In genomic region chr19:7869910-7870511, GRCh38 we compare ENCODE assay signal across 8 cellular contexts. TPM values are rescaled to one million over a fixed set of nuclear protein-coding genes. Genes with fewer than 3 reads are reported as not detected.
DNase-seq lines count a peak whose midpoint lies in the region; ATAC-seq, FAIRE-seq and TF ChIP-seq lines count a peak whose summit lies in the region.

No MANE protein-coding gene starts in this region.

- H3K36me3 ChIP-seq in sigmoid colon = no peaks in the 10 kb centered on the region

- H3K4me1 ChIP-seq in sigmoid colon = peaks cover 0 to 55% (median 48%) of the 10 kb centered on the region in 4 donors

- H3K27me3 Mint-ChIP-seq in activated T-cell treated with anti-CD3 and anti-CD28 coated beads, Interleukin-2, amount 50 U/mL, for 4 hours (ENCODE audit: low read depth) = peaks cover 29% of the 10 kb centered on the region

- peak overlapping the region; percentile 56 for H3K4me3 Mint-ChIP-seq in activated T-cell treated with anti-CD3 and anti-CD28 coated beads, Interleukin-2, amount 50 U/mL, for 4 hours

- peak overlapping the region; percentile 38 to 72 (median 46) for H3K27ac ChIP-seq in sigmoid colon

- peak; percentile 18 for FAIRE-seq in GM18507 (lab: Jason Lieb, UNC)

- no peak for TF ChIP-seq CTCF in sigmoid colon (IDR thresholded peaks at IDR 0.05)

- peaks cover 29% of the 10 kb centered on the region for H3K4me1 Mint-ChIP-seq in activated T-cell treated with anti-CD3 and anti-CD28 coated beads, Interleukin-2, amount 50 U/mL, for 4 hours (ENCODE audit: low read depth)

- no peaks in the 10 kb centered on the region for H3K9me3 Mint-ChIP-seq in activated T-cell treated with anti-CD3 and anti-CD28 coated beads, Interleukin-2, amount 50 U/mL, for 4 hours

- peaks cover 33 to 68% (median 58%) of the 10 kb centered on the region in 3 donors for H3K27me3 ChIP-seq in sigmoid colon

- peak overlapping the region in 3 of 4 donors; percentile 29 to 46 (median 42) for H3K4me3 ChIP-seq in sigmoid colon

- no peak for DNase-seq in GM18507 (ENCODE audit: extremely low spot score, insufficient read length, low read depth)
- peak; percentile 77 for DNase-seq in NCI-H460 (ENCODE audit: extremely low read depth, low read depth)
- peak; percentile 49 for DNase-seq in activated T-cell treated with anti-CD3 and anti-CD28 coated beads, Interleukin-2, amount 50 U/mL, for 4 hours
- peak; percentile 39 for DNase-seq in glomerular visceral epithelial cell (ENCODE audit: extremely low spot score)
- DNase-seq in sigmoid colon = no peak
- DNase-seq in KG1 (lab: John Stamatoyannopoulos, UW) = no peak

- intact Hi-C loops in sigmoid colon (cut with DNase I) = loop anchor here (5.0 kb wide), 1 partner anchor 32 kb away; the partner anchor contains the start of gene MAP2K7

- no peak for TF ChIP-seq EP300 in sigmoid colon (IDR thresholded peaks at IDR 0.05)

- H3K9me3 ChIP-seq in sigmoid colon = no peaks in the 10 kb centered on the region

- peak; percentile 6 to 13 for ATAC-seq in activated T-cell treated with anti-CD3 and anti-CD28 coated beads, Interleukin-2, amount 50 U/mL, for 4 hours
- no peak for ATAC-seq in HG03095 (IDR thresholded peaks at IDR 0.05; ENCODE audit: unreplicated experiment)
- ATAC-seq in GM19035 (IDR thresholded peaks at IDR 0.05; ENCODE audit: unreplicated experiment) = no peak

- TF ChIP-seq POLR2A in sigmoid colon (IDR thresholded peaks at IDR 0.05) = no peak

- WGBS in sigmoid colon, 2 donors = 12 to 22% methylated on average over 30 of the region's 30 CpGs

- no peaks in the 10 kb centered on the region for H3K36me3 Mint-ChIP-seq in activated T-cell treated with anti-CD3 and anti-CD28 coated beads, Interleukin-2, amount 50 U/mL, for 4 hours (ENCODE audit: insufficient read depth)

RNA-seq across cellular contexts. Expression of gene PRR36, which starts 4.2 kb away (rescaled TPM):
- total RNA-seq in NCI-H460 (2014; rRNA removed; shearing (Covaris generic)) = 0.43 TPM in 1 of 2 replicates, not detected in the other
- polyA plus RNA-seq in NCI-H460 (2014; cell fraction: nucleus; rRNA removed) = 0.43 TPM in 1 of 2 replicates, not detected in the other
- under 1 TPM in 2 of 3 donors, not detected in 1; 0.05 to 0.08 TPM for total RNA-seq in activated T-cell treated with anti-CD3 and anti-CD28 coated beads, Interleukin-2, amount 50 U/mL, for 4 hours
- total RNA-seq in sigmoid colon = not detected
- polyA plus RNA-seq in sigmoid colon = under 1 TPM in 2 of 3 donors, not detected in 1; under 0.01 to 0.23 TPM

RNA-seq across cellular contexts. Expression of gene LRRC8E, which starts 18.3 kb away (rescaled TPM):
- 4.6 and 5.2 TPM in 2 replicates for total RNA-seq in NCI-H460 (2014; rRNA removed; shearing (Covaris generic))
- polyA plus RNA-seq in NCI-H460 (2014; cell fraction: nucleus; rRNA removed) = 5.9 and 14.3 TPM in 2 replicates
- under 1 TPM in 1 of 3 donors, not detected in 2; 0.05 TPM for total RNA-seq in activated T-cell treated with anti-CD3 and anti-CD28 coated beads, Interleukin-2, amount 50 U/mL, for 4 hours
- total RNA-seq in sigmoid colon = not detected
- 1 to 10 TPM in 2 of 3 donors, under 1 TPM in 1; 0.23 to 1.2 (median 1.2) TPM for polyA plus RNA-seq in sigmoid colon

RNA-seq across cellular contexts. Expression of gene MAP2K7, which starts 33.7 kb away (rescaled TPM):
- 13.6 and 15.7 TPM in 2 replicates for total RNA-seq in NCI-H460 (2014; rRNA removed; shearing (Covaris generic))
- polyA plus RNA-seq in NCI-H460 (2014; cell fraction: nucleus; rRNA removed) = 28.9 and 33.1 TPM in 2 replicates
- total RNA-seq in activated T-cell treated with anti-CD3 and anti-CD28 coated beads, Interleukin-2, amount 50 U/mL, for 4 hours = 10 to 100 TPM; 40.4 to 44.0 (median 43.3) TPM
- total RNA-seq in sigmoid colon = 10 to 100 TPM; 12.5 to 20.2 (median 17.4) TPM
- 10 to 100 TPM; 15.6 to 27.8 (median 15.7) TPM for polyA plus RNA-seq in sigmoid colon

RNA-seq across cellular contexts. Expression of gene EVI5L, which starts 40.0 kb away (rescaled TPM):
- 10.9 and 11.2 TPM in 2 replicates for total RNA-seq in NCI-H460 (2014; rRNA removed; shearing (Covaris generic))
- polyA plus RNA-seq in NCI-H460 (2014; cell fraction: nucleus; rRNA removed) = 26.3 and 26.6 TPM in 2 replicates
- total RNA-seq in activated T-cell treated with anti-CD3 and anti-CD28 coated beads, Interleukin-2, amount 50 U/mL, for 4 hours = 1 to 10 TPM; 6.6 to 7.5 (median 7.1) TPM
- total RNA-seq in sigmoid colon = 10 to 100 TPM in 3 of 4 donors, 1 to 10 TPM in 1; 8.4 to 18.6 (median 12.5) TPM
- polyA plus RNA-seq in sigmoid colon = 10 to 100 TPM in 1 of 3 donors, 1 to 10 TPM in 2; 5.3 to 11.4 (median 6.0) TPM

RNA-seq across cellular contexts. Expression of gene TGFBR3L, which starts 44.6 kb away (rescaled TPM):
- total RNA-seq in NCI-H460 (2014; rRNA removed; shearing (Covaris generic)) = 6.0 and 10.9 TPM in 2 replicates
- polyA plus RNA-seq in NCI-H460 (2014; cell fraction: nucleus; rRNA removed) = 13.9 and 53.8 TPM in 2 replicates
- 1 to 10 TPM in 2 of 3 donors, under 1 TPM in 1; 0.74 to 2.4 (median 1.4) TPM for total RNA-seq in activated T-cell treated with anti-CD3 and anti-CD28 coated beads, Interleukin-2, amount 50 U/mL, for 4 hours
- total RNA-seq in sigmoid colon = 1 to 10 TPM in 1 of 4 donors, not detected in 3; 1.8 TPM
- not detected for polyA plus RNA-seq in sigmoid colon

Comparison
In these comparisons a context has a peak if more than half of its experiments do, and no peak if none do; other contexts are left out.
1. DNase-seq: peak in NCI-H460 (single experiment), activated T-cell treated with anti-CD3 and anti-CD28 coated beads, Interleukin-2, amount 50 U/mL, for 4 hours (single experiment) and glomerular visceral epithelial cell (single experiment); none in GM18507 (single experiment), sigmoid colon (single experiment) and KG1 (single experiment).
2. ATAC-seq: peak in activated T-cell treated with anti-CD3 and anti-CD28 coated beads, Interleukin-2, amount 50 U/mL, for 4 hours (2 of 2); none in HG03095 (single experiment) and GM19035 (single experiment).